In the genomic region with DNA sequence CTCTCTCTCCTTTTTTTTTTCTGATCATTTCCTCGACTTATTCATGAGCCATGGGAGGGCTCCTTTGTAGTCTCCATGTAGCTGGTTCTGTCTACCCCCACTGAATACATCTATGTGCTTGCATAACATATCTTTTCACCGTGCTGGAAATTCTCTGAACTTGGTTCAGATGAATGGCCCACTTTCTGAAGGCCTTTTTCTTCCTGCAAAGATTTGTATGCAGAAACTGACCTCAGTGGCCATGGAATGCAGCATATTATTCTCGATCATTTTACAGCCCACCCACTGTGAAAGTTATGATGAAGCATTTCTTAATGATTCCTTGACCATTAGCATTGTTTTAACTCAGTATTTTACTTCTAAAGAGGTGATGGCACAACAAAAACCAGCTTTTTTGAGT, we compare ENCODE assay signal across 18 cellular contexts.
DNase-seq lines count a peak whose midpoint lies in the region; ATAC-seq, FAIRE-seq and TF ChIP-seq lines count a peak whose summit lies in the region.
"Had no signal": no experiment of that assay in that cellular context is flagged by ENCODE, and none has a peak within 500 bp of the region (broad histone marks: within the 10 kb centered on the region; RNA-seq: fewer than 3 reads in every experiment).

No MANE protein-coding gene starts in this region.

- no peak overlapping the region for H2AFZ ChIP-seq in mammary epithelial cell (ENCODE audit: low read depth, low read length)

- H3K4me3 Mint-ChIP-seq in MCF 10A (ENCODE audit: unreplicated experiment) = no peak overlapping the region
- no peak overlapping the region for H3K4me3 Mint-ChIP-seq in stimulated activated naive CD8-positive, alpha-beta T cell treated with anti-CD3 and anti-CD28 coated beads, Interleukin-15, amount 100 ng/mL, for 72 hours
- H3K4me3 Mint-ChIP-seq: naive thymus-derived CD4-positive, alpha-beta T cell had no signal

- no peaks in the 10 kb centered on the region for H3K9me3 Mint-ChIP-seq in MCF 10A (ENCODE audit: unreplicated experiment)
- no peaks in the 10 kb centered on the region for H3K9me3 Mint-ChIP-seq in stimulated activated naive CD8-positive, alpha-beta T cell treated with anti-CD3 and anti-CD28 coated beads, Interleukin-15, amount 100 ng/mL, for 72 hours
- H3K9me3 Mint-ChIP-seq: naive thymus-derived CD4-positive, alpha-beta T cell had no signal

- no peaks in the 10 kb centered on the region for H3K27me3 ChIP-seq in mammary epithelial cell (ENCODE audit: insufficient read depth, low read length)
- no peaks in the 10 kb centered on the region for H3K27me3 ChIP-seq in adipocyte (replicated peaks; ENCODE audit: control insufficient read depth, insufficient read depth, low read length)
- no peaks in the 10 kb centered on the region for H3K27me3 ChIP-seq in upper lobe of left lung
- H3K27me3 ChIP-seq: colonic mucosa, vagina had no signal

- peak overlapping the region; percentile 59 for H3K27ac Mint-ChIP-seq in MCF 10A (ENCODE audit: low read depth, unreplicated experiment)
- H3K27ac Mint-ChIP-seq in stimulated activated naive CD8-positive, alpha-beta T cell treated with anti-CD3 and anti-CD28 coated beads, Interleukin-15, amount 100 ng/mL, for 72 hours = no peak overlapping the region
- H3K27ac Mint-ChIP-seq: naive thymus-derived CD4-positive, alpha-beta T cell had no signal

- H4K20me1 ChIP-seq in mammary epithelial cell (ENCODE audit: insufficient read depth, low read length) = no peaks in the 10 kb centered on the region

- H3K4me2 ChIP-seq in mammary epithelial cell (ENCODE audit: insufficient read depth, low read depth, low read length) = no peak overlapping the region

- DNase-seq in MCF 10A (ENCODE audit: unreplicated experiment) (no peak), mammary epithelial cell (no peak), adipocyte (ENCODE audit: low read depth) (peak; percentile 65), hepatic stellate cell (ENCODE audit: low spot score) (peak; percentile 7), urothelium cell line (ENCODE audit: low spot score) (peak; percentile 3), upper lobe of left lung (no peak)
- no peak for DNase-seq in stimulated activated naive CD8-positive, alpha-beta T cell treated with anti-CD3 and anti-CD28 coated beads, Interleukin-15, amount 100 ng/mL, for 72 hours
- DNase-seq: activated CD4-positive, alpha-beta T cell treated with anti-CD3 and anti-CD28 coated beads, Interleukin-2, amount 50 U/mL, for 4 hours; activated effector memory CD4-positive, alpha-beta T cell treated with anti-CD3 and anti-CD28 coated beads, Interleukin-2, amount 50 U/mL, for 16 hours; AML-193; colonic mucosa; foreskin melanocyte; naive thymus-derived CD4-positive, alpha-beta T cell; stimulated activated CD4-positive, alpha-beta T cell treated with anti-CD3 and anti-CD28 coated beads, Interleukin-12 subunit alpha, Interleukin-12 subunit beta, amount 100 ng/mL, for 4 hours had no signal

- no peaks in the 10 kb centered on the region for H3K27me3 Mint-ChIP-seq in MCF 10A (ENCODE audit: insufficient read depth, unreplicated experiment)
- H3K27me3 Mint-ChIP-seq in stimulated activated naive CD8-positive, alpha-beta T cell treated with anti-CD3 and anti-CD28 coated beads, Interleukin-15, amount 100 ng/mL, for 72 hours = no peaks in the 10 kb centered on the region
- H3K27me3 Mint-ChIP-seq: naive thymus-derived CD4-positive, alpha-beta T cell had no signal

- no peaks in the 10 kb centered on the region for H3K36me3 Mint-ChIP-seq in MCF 10A (ENCODE audit: insufficient read depth, unreplicated experiment)

- no peak overlapping the region for H3K4me3 ChIP-seq in mammary epithelial cell (replicated peaks in 1 of 3; ENCODE audit: insufficient read depth in 1 of 3, low read depth in 2 of 3, low read length in 3 of 3)
- no peak overlapping the region for H3K4me3 ChIP-seq in adipocyte (ENCODE audit: low read length)
- H3K4me3 ChIP-seq in upper lobe of left lung = no peak overlapping the region
- H3K4me3 ChIP-seq: colonic mucosa, K562, vagina had no signal

- BruUV-seq in MCF 10A (replicated peaks; lab: Mats Ljungman, UMichigan) (no TSS peak), mammary epithelial cell (replicated peaks; lab: Mats Ljungman, UMichigan) (no TSS peak)

- H3K9ac ChIP-seq in mammary epithelial cell (ENCODE audit: insufficient read depth, low read length) (no peak overlapping the region), adipocyte (ENCODE audit: low read length) (no peak overlapping the region)

- dilution Hi-C loops in mammary epithelial cell (cut with HindIII; ENCODE audit: low sequenced_read_pairs) = no loop called here

- CTCF ChIA-PET in MCF 10A (lab: Yijun Ruan, JAX) = interaction anchor here (0.6 kb wide), 1 partner anchor 129 kb away, joined by 3 read pairs; no protein-coding TSS in a partner anchor
- CTCF ChIA-PET in mammary epithelial cell (lab: Charles Lee; ENCODE audit: low non-redundant PET) = interaction anchor here (0.5 kb wide), 1 partner anchor 317 kb away, joined by 5 read pairs; no protein-coding TSS in a partner anchor

- POLR2A ChIA-PET in MCF 10A (lab: Yijun Ruan, JAX) = interaction anchor here (0.7 to 1.3 kb wide), 2 partner anchors 15 to 31 kb away, joined by 3 read pairs; no protein-coding TSS in a partner anchor

- no peaks in the 10 kb centered on the region for H3K4me1 ChIP-seq in mammary epithelial cell (ENCODE audit: insufficient read depth, low read length)
- H3K4me1 ChIP-seq in adipocyte (ENCODE audit: control insufficient read depth, insufficient read depth, low read length) = peaks cover 22% of the 10 kb centered on the region
- H3K4me1 ChIP-seq in upper lobe of left lung = no peaks in the 10 kb centered on the region
- H3K4me1 ChIP-seq: colonic mucosa, vagina had no signal

- H3K79me2 ChIP-seq in mammary epithelial cell (ENCODE audit: insufficient read depth, low read length) = no peaks in the 10 kb centered on the region

- no peaks in the 10 kb centered on the region for H3K9me3 ChIP-seq in mammary epithelial cell (replicated peaks; ENCODE audit: insufficient read depth, low read length)
- no peaks in the 10 kb centered on the region for H3K9me3 ChIP-seq in adipocyte (ENCODE audit: control insufficient read depth, low read length)
- H3K9me3 ChIP-seq in upper lobe of left lung = no peaks in the 10 kb centered on the region
- H3K9me3 ChIP-seq: colonic mucosa, vagina had no signal

- TF ChIP-seq CTCF in MCF 10A (IDR thresholded peaks at IDR 0.05; ENCODE audit: unreplicated experiment) (no peak), mammary epithelial cell (conservative IDR thresholded peaks at IDR 0.05 in 1 of 2, IDR thresholded peaks at IDR 0.05 in 1 of 2; ENCODE audit: extremely low read depth in 1 of 2, insufficient read depth in 1 of 2, low read depth in 1 of 2, low read length in 2 of 2) (no peak), upper lobe of left lung (IDR thresholded peaks at IDR 0.05) (no peak)

- TF ChIP-seq EP300 in upper lobe of left lung (IDR thresholded peaks at IDR 0.05) = no peak

- H3K27ac ChIP-seq in mammary epithelial cell (ENCODE audit: insufficient read depth, low read depth, low read length) (no peak overlapping the region), upper lobe of left lung (no peak overlapping the region)
- H3K27ac ChIP-seq: colonic mucosa, vagina had no signal

- in situ Hi-C loops in mammary epithelial cell (cut with MboI; ENCODE audit: low sequenced_read_pairs in 2 of 2) = no loop called here

- no peak for FAIRE-seq in urothelium cell line (lab: Jason Lieb, UNC)
- FAIRE-seq: K562, keratinocyte had no signal

- 57% methylated on average over 3 of the region's 3 CpGs for WGBS in mammary epithelial cell (ENCODE audit: low coverage, missing lambda C conversion rate)
- 63 to 66% methylated on average over 3 of the region's 3 CpGs for WGBS in upper lobe of left lung, 2 donors

- TF ChIP-seq POLR2A in upper lobe of left lung (IDR thresholded peaks at IDR 0.05) = no peak

- H3K36me3 ChIP-seq in mammary epithelial cell (ENCODE audit: insufficient read depth, low read length) (no peaks in the 10 kb centered on the region), adipocyte (ENCODE audit: control insufficient read depth, insufficient read depth, low read length, severe bottlenecking) (no peaks in the 10 kb centered on the region), upper lobe of left lung (no peaks in the 10 kb centered on the region)
- H3K36me3 ChIP-seq: colonic mucosa, vagina had no signal

- intact Hi-C loops in MCF 10A (cut with micrococcal nuclease) (no loop called here), mammary epithelial cell (cut with micrococcal nuclease) (no loop called here)

- H3K4me1 Mint-ChIP-seq in MCF 10A (ENCODE audit: insufficient read depth, unreplicated experiment) = peaks cover 22% of the 10 kb centered on the region
- no peaks in the 10 kb centered on the region for H3K4me1 Mint-ChIP-seq in stimulated activated naive CD8-positive, alpha-beta T cell treated with anti-CD3 and anti-CD28 coated beads, Interleukin-15, amount 100 ng/mL, for 72 hours

- no peak for ATAC-seq in stimulated activated naive CD8-positive, alpha-beta T cell treated with anti-CD3 and anti-CD28 coated beads, Interleukin-15, amount 100 ng/mL, for 72 hours
- no peak for ATAC-seq in upper lobe of left lung (ENCODE audit: low FRiP score in 2 of 2)
- ATAC-seq in GM21723 (IDR thresholded peaks at IDR 0.05; ENCODE audit: unreplicated experiment) = no peak
- ATAC-seq: K562; naive thymus-derived CD4-positive, alpha-beta T cell had no signal

Comparison
In these comparisons a context has a peak if more than half of its experiments do, and no peak if none do; other contexts are left out.
1. DNase-seq: peak in adipocyte (single experiment), hepatic stellate cell (single experiment) and urothelium cell line (single experiment); none in MCF 10A (single experiment), mammary epithelial cell (single experiment), stimulated activated naive CD8-positive, alpha-beta T cell treated with anti-CD3 and anti-CD28 coated beads, Interleukin-15, amount 100 ng/mL, for 72 hours (0 of 2) and upper lobe of left lung (0 of 2).